Comparison of ENCODE assay signal across 15 cellular contexts in genomic region chr2:128784626-128785306, GRCh38.
DNase-seq lines count a peak whose midpoint lies in the region; ATAC-seq and TF ChIP-seq lines count a peak whose summit lies in the region.
"Had no signal": no experiment of that assay in that cellular context is flagged by ENCODE, and none has a peak within 500 bp of the region (broad histone marks: within the 10 kb centered on the region; RNA-seq: fewer than 3 reads in every experiment).

No MANE protein-coding gene starts in this region.

- H3K36me3 ChIP-seq in BLaER1 (no peaks in the 10 kb centered on the region), DND-41 (ENCODE audit: insufficient read depth, low read length) (no peaks in the 10 kb centered on the region)
- H3K36me3 ChIP-seq: HAP-1 had no signal

- H3K27ac ChIP-seq in BLaER1 (no peak overlapping the region), DND-41 (ENCODE audit: low read length) (no peak overlapping the region)

- H2AFZ ChIP-seq in DND-41 (ENCODE audit: low read depth, low read length) = no peak overlapping the region

- DNase-seq in DND-41 = no peak
- peak; percentile 44 for DNase-seq in islet precursor cell
- DNase-seq in osteocyte (ENCODE audit: extremely low spot score, unreplicated experiment) = peak; percentile 80
- no peak for DNase-seq in middle frontal gyrus (ENCODE audit: extremely low spot score, low spot score)
- DNase-seq in GDM1 (lab: John Stamatoyannopoulos, UW) = no peak
- DNase-seq: ACHN, IMR-90, Kasumi-1, NCI-H1105 treated with DMSO at 0.1 percent for 48 hours, NCI-H187 had no signal

- H3K4me1 Mint-ChIP-seq in osteocyte (ENCODE audit: unreplicated experiment) = no peaks in the 10 kb centered on the region

- H3K4me2 ChIP-seq in BLaER1 = peak overlapping the region; percentile 68; the same call in 1 of the 2 replicates
- no peak overlapping the region for H3K4me2 ChIP-seq in DND-41 (ENCODE audit: insufficient read depth, low read length)

- no peak for TF ChIP-seq CTCF in DND-41 (IDR thresholded peaks at IDR 0.05; ENCODE audit: borderline replicate concordance, extremely low read depth, low read length, poor library complexity, severe bottlenecking)
- TF ChIP-seq CTCF in osteocyte (IDR thresholded peaks at IDR 0.05) = no peak

- H3K27ac Mint-ChIP-seq in osteocyte (ENCODE audit: unreplicated experiment) = no peak overlapping the region
- H3K27ac Mint-ChIP-seq: CD8-positive, alpha-beta T cell had no signal

- H3K27me3 ChIP-seq in BLaER1 = no peaks in the 10 kb centered on the region
- H3K27me3 ChIP-seq in DND-41 (ENCODE audit: insufficient read depth, low read length, poor library complexity) = no peaks in the 10 kb centered on the region

- H3K4me3 ChIP-seq in BLaER1 = no peak overlapping the region
- H3K4me3 ChIP-seq in DND-41 (ENCODE audit: low read depth in 1 of 2, low read length in 2 of 2) = no peak overlapping the region
- H3K4me3 ChIP-seq: HAP-1 had no signal

- H3K9me3 ChIP-seq in BLaER1 (no peaks in the 10 kb centered on the region), DND-41 (ENCODE audit: insufficient read depth, low read length, severe bottlenecking) (peaks cover 3% of the 10 kb centered on the region)
- H3K9me3 ChIP-seq: HAP-1 had no signal

- H3K4me1 ChIP-seq in BLaER1 (peaks cover 22% of the 10 kb centered on the region), DND-41 (ENCODE audit: insufficient read depth, low read length) (no peaks in the 10 kb centered on the region)
- H3K4me1 ChIP-seq: HAP-1 had no signal

- H3K36me3 Mint-ChIP-seq in osteocyte (ENCODE audit: unreplicated experiment) = no peaks in the 10 kb centered on the region
- H3K36me3 Mint-ChIP-seq: CD8-positive, alpha-beta T cell had no signal

- no peak overlapping the region for H3K4me3 Mint-ChIP-seq in osteocyte (ENCODE audit: unreplicated experiment)
- H3K4me3 Mint-ChIP-seq: CD8-positive, alpha-beta T cell had no signal

- peaks cover 12% of the 10 kb centered on the region for H3K27me3 Mint-ChIP-seq in osteocyte (ENCODE audit: unreplicated experiment)

- ATAC-seq in DND-41 (ENCODE audit: insufficient read depth, low read depth) (peak; percentile 27; the same call in 1 of the 3 replicates), GM21619 (IDR thresholded peaks at IDR 0.05; ENCODE audit: unreplicated experiment) (no peak)
- ATAC-seq: CD8-positive, alpha-beta T cell; Right ventricle myocardium inferior had no signal

- no peaks in the 10 kb centered on the region for H3K79me2 ChIP-seq in DND-41 (ENCODE audit: insufficient read depth, low read length)

- H3K9me3 Mint-ChIP-seq in osteocyte (ENCODE audit: unreplicated experiment) = no peaks in the 10 kb centered on the region
- H3K9me3 Mint-ChIP-seq: CD8-positive, alpha-beta T cell had no signal

- H3K9ac ChIP-seq in BLaER1 = no peak overlapping the region
- no peak overlapping the region for H3K9ac ChIP-seq in DND-41 (ENCODE audit: low read depth, low read length)

- no peaks in the 10 kb centered on the region for H4K20me1 ChIP-seq in BLaER1
- no peaks in the 10 kb centered on the region for H4K20me1 ChIP-seq in DND-41 (ENCODE audit: insufficient read depth, low read length)

Comparison
In these comparisons a context has a peak if more than half of its experiments do, and no peak if none do; other contexts are left out.
1. DNase-seq: peak in islet precursor cell (single experiment) and osteocyte (single experiment); none in DND-41 (single experiment), middle frontal gyrus (single experiment) and GDM1 (single experiment).